Comparison of ENCODE assay signal across 9 cellular contexts in the genomic region with DNA sequence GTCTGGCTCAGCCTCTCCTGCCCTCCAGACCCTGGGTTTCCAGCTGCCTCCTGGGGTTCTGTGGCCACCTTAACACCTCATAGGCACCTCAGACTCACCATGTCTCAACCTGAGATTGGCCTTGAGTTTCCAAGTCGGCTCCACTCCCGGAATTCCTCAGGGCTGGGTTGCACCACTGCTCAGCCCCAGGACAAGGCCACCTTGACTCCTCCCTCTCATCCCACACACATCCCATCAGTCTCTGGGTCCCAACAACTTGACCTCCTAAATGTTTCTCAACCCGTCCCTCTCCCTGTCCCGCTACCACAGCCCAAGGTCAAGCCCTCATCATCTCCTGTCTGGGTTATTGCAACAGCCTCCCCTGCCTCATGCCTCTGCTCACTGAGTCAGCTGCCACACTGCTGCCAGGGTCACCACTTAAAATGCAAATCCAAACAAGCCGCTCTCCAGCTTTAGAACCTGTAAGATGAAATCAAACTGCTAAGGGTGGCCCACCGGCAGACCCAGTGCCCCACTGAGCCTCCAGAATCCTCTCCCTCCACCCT.
DNase-seq lines count a peak whose midpoint lies in the region; ATAC-seq, FAIRE-seq and TF ChIP-seq lines count a peak whose summit lies in the region.
"Had no signal": no experiment of that assay in that cellular context is flagged by ENCODE, and none has a peak within 500 bp of the region (broad histone marks: within the 10 kb centered on the region; RNA-seq: fewer than 3 reads in every experiment).

No MANE protein-coding gene starts in this region.

- H3K36me3 Mint-ChIP-seq in mesothelial cell of epicardium, result no peaks in the 10 kb centered on the region

- H3K27me3 Mint-ChIP-seq in mesothelial cell of epicardium (ENCODE audit: low read depth), result no peaks in the 10 kb centered on the region

- H3K36me3 ChIP-seq in body of pancreas (replicated peaks in 1 of 2; ENCODE audit: insufficient read depth in 1 of 2, low read depth in 2 of 2), result no peaks in the 10 kb centered on the region

- TF ChIP-seq CTCF in body of pancreas (IDR thresholded peaks at IDR 0.05), result no peak
- no peak for TF ChIP-seq CTCF in mesothelial cell of epicardium (IDR thresholded peaks at IDR 0.05; ENCODE audit: unreplicated experiment)

- H3K4me3 ChIP-seq in body of pancreas, result no peak overlapping the region

- in situ Hi-C loops in ACHN (cut with HindIII; ENCODE audit: low pct_ligation_motif_present, low pct_unique_long_range_greater_than_20kb, low sequenced_read_pairs), result no loop called here

- no peaks in the 10 kb centered on the region for H3K27me3 ChIP-seq in body of pancreas

- WGBS in body of pancreas, 2 donors, result 37 to 42% methylated on average over 6 of the region's 6 CpGs

- peak; percentile 86 for FAIRE-seq in HTR-8/SVneo (lab: Jason Lieb, UNC)

- no peaks in the 10 kb centered on the region for H3K9me3 Mint-ChIP-seq in mesothelial cell of epicardium

- H3K4me1 Mint-ChIP-seq in mesothelial cell of epicardium, result peaks cover 43% of the 10 kb centered on the region

- H3K9me3 ChIP-seq in body of pancreas, result no peaks in the 10 kb centered on the region

- no peak overlapping the region for H3K27ac ChIP-seq in body of pancreas

- intact Hi-C loops in body of pancreas (cut with DNase I), result no loop called here

- H3K4me3 Mint-ChIP-seq in mesothelial cell of epicardium, result no peak overlapping the region

- peaks cover 29% of the 10 kb centered on the region for H3K4me1 ChIP-seq in body of pancreas

- ATAC-seq in body of pancreas (no peak), HG03432 (IDR thresholded peaks at IDR 0.05; ENCODE audit: unreplicated experiment) (no peak)

- H3K27ac Mint-ChIP-seq in mesothelial cell of epicardium, result peak overlapping the region; percentile 35

- no peak for TF ChIP-seq POLR2A in body of pancreas (IDR thresholded peaks at IDR 0.05)

- DNase-seq in AG08395 (ENCODE audit: low spot score) (peak; percentile 70), HTR-8/SVneo (ENCODE audit: insufficient read length, low spot score) (peak; percentile 57), body of pancreas (peak; percentile 26 to 67 (median 46)), mesothelial cell of epicardium (ENCODE audit: low spot score in 2 of 2, unreplicated experiment in 2 of 2) (no peak), ACHN (no peak), activated gamma-delta T cell treated with Interleukin-2 at 50 U/mL for 16 hours (no peak), anterior cingulate cortex (lab: John Stamatoyannopoulos, UW) (no peak)
- DNase-seq: activated effector memory CD4-positive, alpha-beta T cell treated with anti-CD3 and anti-CD28 coated beads, Interleukin-2, amount 50 U/mL, for 16 hours had no signal

Comparison
In these comparisons a context has a peak if more than half of its experiments do, and no peak if none do; other contexts are left out.
1. DNase-seq: peak in AG08395 (single experiment), HTR-8/SVneo (single experiment) and body of pancreas (4 of 4); none in mesothelial cell of epicardium (0 of 2), ACHN (single experiment), activated gamma-delta T cell treated with Interleukin-2 at 50 U/mL for 16 hours (single experiment) and anterior cingulate cortex (0 of 58).